In the genomic region with DNA sequence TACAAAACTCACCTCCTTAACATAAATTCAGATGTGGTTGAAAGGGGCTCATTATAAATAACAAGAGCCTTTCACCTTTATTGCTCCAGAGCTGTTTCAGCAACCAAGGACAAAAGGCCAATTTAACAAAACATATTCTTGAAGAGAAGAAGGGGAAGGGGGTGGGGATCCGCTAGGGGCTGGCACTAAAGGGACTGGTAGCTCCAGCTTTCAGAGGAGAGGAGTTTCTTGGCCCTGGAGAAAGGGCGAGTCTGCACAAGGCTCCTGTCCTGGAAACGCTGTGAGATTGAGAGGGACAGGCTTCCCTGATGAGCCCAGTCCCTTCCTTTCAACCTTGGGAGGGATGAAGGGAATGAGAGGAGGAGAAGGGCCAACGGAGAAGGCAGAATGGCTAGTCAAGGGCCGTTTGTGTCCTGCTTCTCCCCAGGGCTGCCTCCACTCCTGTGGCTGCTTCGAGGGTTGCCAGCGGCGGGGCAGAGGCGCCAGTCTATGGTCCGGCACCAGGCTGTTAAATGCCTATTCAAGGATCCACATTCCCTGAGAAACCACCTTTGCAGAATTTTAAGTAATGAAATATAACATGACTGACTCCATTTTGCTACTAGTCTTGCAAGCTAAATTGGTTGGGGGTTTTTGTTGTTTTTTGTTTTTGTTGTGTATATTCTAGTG, we compare ENCODE assay signal across 28 cellular contexts.
"Had no signal": no experiment of that assay in that cellular context is flagged by ENCODE, and none has a peak within 500 bp of the region (broad histone marks: within the 10 kb centered on the region; RNA-seq: fewer than 3 reads in every experiment).

No MANE protein-coding gene starts in this region.

- H3K4me1 ChIP-seq: SJSA1 had no signal

- H3K9me3 ChIP-seq: SJSA1 had no signal

- H3K27me3 ChIP-seq: SJSA1 had no signal

- H3K27me3 Mint-ChIP-seq: activated B cell treated with CpG ODN at 0.5 μM for 24 hours had no signal

- H3K36me3 ChIP-seq: SJSA1 had no signal

- H3K36me3 Mint-ChIP-seq: activated CD8-positive, alpha-beta memory T cell treated with anti-CD3 and anti-CD28 coated beads, Interleukin-2, amount 10 ng/mL, durations not matched to agents 7 days and 5 days; activated naive CD8-positive, alpha-beta T cell; brain had no signal

- H3K4me3 ChIP-seq: SJSA1 had no signal

- H3K27ac Mint-ChIP-seq: activated B cell treated with CpG ODN at 0.5 μM for 24 hours; activated CD4-positive, alpha-beta T cell treated with anti-CD3 and anti-CD28 coated beads, Interleukin-2, amount 10 ng/mL, durations not matched to agents 24 days and 14 days; activated CD8-positive, alpha-beta memory T cell treated with anti-CD3 and anti-CD28 coated beads, Interleukin-2, amount 10 ng/mL, durations not matched to agents 7 days and 5 days; activated naive CD4-positive, alpha-beta T cell treated with anti-CD3 and anti-CD28 coated beads for 36 hours; activated naive CD8-positive, alpha-beta T cell; activated T-helper 17 cell treated with anti-CD3 and anti-CD28 coated beads, Interleukin-2, amount 50 U/mL, for 72 hours; brain; T-helper 17 cell had no signal

- H3K9ac ChIP-seq: KMS-11 had no signal

- DNase-seq: activated B cell treated with CpG ODN at 0.5 μM for 24 hours; activated CD4-positive, alpha-beta T cell treated with anti-CD3 and anti-CD28 coated beads for 1 hour; activated CD4-positive, alpha-beta T cell treated with anti-CD3 and anti-CD28 coated beads, Interleukin-2, amount 10 ng/mL, durations not matched to agents 24 days and 14 days; activated CD4-positive, alpha-beta T cell treated with anti-CD3 and anti-CD28 coated beads, Interleukin-2, amount 50 U/mL, for 48 hours; activated CD8-positive, alpha-beta memory T cell treated with anti-CD3 and anti-CD28 coated beads, Interleukin-2, amount 10 ng/mL, durations not matched to agents 7 days and 5 days; activated gamma-delta T cell; activated naive CD4-positive, alpha-beta T cell treated with anti-CD3 and anti-CD28 coated beads for 36 hours; activated T-cell treated with anti-CD3 and anti-CD28 coated beads, Interleukin-2, amount 50 U/mL, for 4 hours; amygdala; NCI-H1092; NCI-H1417; NCI-H1930; NCI-H2107; NCI-H510A treated with DMSO at 0.1 percent for 48 hours; NCI-H69; NK-92 treated with Interleukin-12 subunit alpha and Interleukin-12 subunit beta, amount 100 ng/mL, for 24 hours; SHP77; T-helper 17 cell; T-helper 9 cell had no signal

- H3K9me3 Mint-ChIP-seq: activated B cell treated with CpG ODN at 0.5 μM for 24 hours; activated CD4-positive, alpha-beta T cell treated with anti-CD3 and anti-CD28 coated beads, Interleukin-2, amount 10 ng/mL, durations not matched to agents 24 days and 14 days; activated naive CD4-positive, alpha-beta T cell treated with anti-CD3 and anti-CD28 coated beads for 36 hours; activated T-cell treated with anti-CD3 and anti-CD28 coated beads, Interleukin-2, amount 50 U/mL, for 4 hours; activated T-helper 17 cell treated with anti-CD3 and anti-CD28 coated beads, Interleukin-2, amount 50 U/mL, for 72 hours; brain; central memory CD8-positive, alpha-beta T cell had no signal

- FAIRE-seq: astrocyte, RCC 7860 had no signal

- H3K4me2 ChIP-seq: KMS-11 had no signal

- ATAC-seq: activated CD8-positive, alpha-beta memory T cell treated with anti-CD3 and anti-CD28 coated beads, Interleukin-2, amount 10 ng/mL, durations not matched to agents 7 days and 5 days; activated T-cell treated with anti-CD3 and anti-CD28 coated beads, Interleukin-2, amount 50 U/mL, for 4 hours; activated T-helper 17 cell treated with anti-CD3 and anti-CD28 coated beads, Interleukin-2, amount 50 U/mL, for 72 hours; SK-N-SH treated with all-trans-retinoic acid at 6 μM for 48 hours; T-helper 17 cell had no signal

- H3K4me1 Mint-ChIP-seq: activated B cell treated with CpG ODN at 0.5 μM for 24 hours; activated T-helper 17 cell treated with anti-CD3 and anti-CD28 coated beads, Interleukin-2, amount 50 U/mL, for 72 hours; brain; central memory CD8-positive, alpha-beta T cell; T-helper 17 cell had no signal

- H3K4me3 Mint-ChIP-seq: activated B cell treated with CpG ODN at 0.5 μM for 24 hours; activated CD4-positive, alpha-beta T cell treated with anti-CD3 and anti-CD28 coated beads, Interleukin-2, amount 10 ng/mL, durations not matched to agents 24 days and 14 days; activated CD8-positive, alpha-beta memory T cell treated with anti-CD3 and anti-CD28 coated beads, Interleukin-2, amount 10 ng/mL, durations not matched to agents 7 days and 5 days; activated naive CD4-positive, alpha-beta T cell treated with anti-CD3 and anti-CD28 coated beads for 36 hours; activated naive CD8-positive, alpha-beta T cell; activated T-cell treated with anti-CD3 and anti-CD28 coated beads, Interleukin-2, amount 50 U/mL, for 4 hours; activated T-helper 17 cell treated with anti-CD3 and anti-CD28 coated beads, Interleukin-2, amount 50 U/mL, for 72 hours; brain; central memory CD8-positive, alpha-beta T cell; T-helper 17 cell had no signal

- H3K27ac ChIP-seq: KMS-11, SJSA1 had no signal
